In the genomic region with DNA sequence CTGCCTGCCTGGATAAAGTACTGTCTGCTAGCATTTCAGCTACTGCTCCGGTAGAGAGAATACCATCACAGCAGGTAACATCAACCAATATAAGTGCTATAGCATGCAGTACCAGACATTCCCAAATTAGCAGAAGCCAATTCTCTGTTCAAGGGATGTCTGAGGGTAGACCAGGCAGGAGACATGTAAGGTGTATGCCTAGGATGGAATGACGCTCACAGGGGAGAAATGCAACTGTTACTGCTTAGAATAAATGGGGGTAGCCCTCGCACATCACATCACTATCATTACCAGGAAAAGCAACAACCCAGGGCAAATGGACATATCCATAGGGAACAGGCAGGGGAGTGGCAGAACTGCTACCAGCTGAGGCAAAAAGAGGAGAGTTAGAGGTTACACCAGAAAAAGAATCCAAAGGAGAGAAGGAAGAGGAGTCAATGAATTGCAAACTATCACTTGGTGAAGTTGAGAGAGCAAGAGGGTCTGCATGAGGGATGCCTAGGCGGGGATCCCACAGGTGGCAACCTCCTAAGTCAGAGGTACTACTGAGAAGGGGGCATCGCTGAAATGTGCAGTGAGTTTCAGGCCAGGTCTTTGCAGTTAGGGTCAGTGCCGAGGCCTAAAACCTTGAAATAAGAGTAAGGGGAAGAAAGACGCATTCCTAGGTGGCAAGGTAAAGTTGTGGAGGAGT, we compare ENCODE assay signal across 9 cellular contexts. TPM values are rescaled to one million over a fixed set of nuclear protein-coding genes. Genes with fewer than 3 reads are reported as not detected.
A peak's percentile ranks its signal among the peaks of the same experiment; 100 is the strongest.
DNase-seq lines count a peak whose midpoint lies in the region; ATAC-seq and TF ChIP-seq lines count a peak whose summit lies in the region.
"Had no signal": no experiment of that assay in that cellular context is flagged by ENCODE, and none has a peak within 500 bp of the region (broad histone marks: within the 10 kb centered on the region; RNA-seq: fewer than 3 reads in every experiment).

No MANE protein-coding gene starts in this region.

- H3K4me3 ChIP-seq in A673 (ENCODE audit: low read depth, low read length, poor library complexity, severe bottlenecking) (peak overlapping the region; percentile 96), HUES64 (ENCODE audit: low read length) (peak overlapping the region; percentile 96), mammary epithelial cell (replicated peaks in 1 of 3; ENCODE audit: insufficient read depth in 1 of 3, low read depth in 2 of 3, low read length in 3 of 3) (peak overlapping the region; percentile 54 to 74 (median 68)), mucosa of stomach (ENCODE audit: low read length) (peak overlapping the region; percentile 10)

- H3K9me3 ChIP-seq in A673 (ENCODE audit: low read depth, low read length, poor library complexity, severe bottlenecking) (no peaks in the 10 kb centered on the region), HUES64 (ENCODE audit: insufficient read depth, low read depth, low read length) (no peaks in the 10 kb centered on the region), mammary epithelial cell (replicated peaks; ENCODE audit: insufficient read depth, low read length) (no peaks in the 10 kb centered on the region), mucosa of stomach (ENCODE audit: control insufficient read depth, low read length) (no peaks in the 10 kb centered on the region)

- dilution Hi-C loops in mammary epithelial cell (cut with HindIII; ENCODE audit: low sequenced_read_pairs): no loop called here

- H3K36me3 ChIP-seq in A673 (ENCODE audit: insufficient read depth, low read length, poor library complexity, severe bottlenecking) (peaks cover 37% of the 10 kb centered on the region), HUES64 (ENCODE audit: insufficient read depth, low read length) (peaks cover 38% of the 10 kb centered on the region), mammary epithelial cell (ENCODE audit: insufficient read depth, low read length) (peaks cover 19% of the 10 kb centered on the region), mucosa of stomach (ENCODE audit: control insufficient read depth, insufficient read depth, low read length) (peaks cover 11% of the 10 kb centered on the region)

- H3K79me2 ChIP-seq in mammary epithelial cell (ENCODE audit: insufficient read depth, low read length): peaks cover 36% of the 10 kb centered on the region

- TF ChIP-seq CTCF in A673 (conservative IDR thresholded peaks at IDR 0.05; ENCODE audit: low read depth, low read length) (no peak), mammary epithelial cell (conservative IDR thresholded peaks at IDR 0.05 in 1 of 2, IDR thresholded peaks at IDR 0.05 in 1 of 2; ENCODE audit: extremely low read depth in 1 of 2, insufficient read depth in 1 of 2, low read depth in 1 of 2, low read length in 2 of 2) (no peak)

- H3K27me3 ChIP-seq in A673 (replicated peaks; ENCODE audit: insufficient read depth, low read depth, low read length, poor library complexity): no peaks in the 10 kb centered on the region
- H3K27me3 ChIP-seq in HUES64 (ENCODE audit: insufficient read depth, low read length): no peaks in the 10 kb centered on the region
- no peaks in the 10 kb centered on the region for H3K27me3 ChIP-seq in mammary epithelial cell (ENCODE audit: insufficient read depth, low read length)
- no peaks in the 10 kb centered on the region for H3K27me3 ChIP-seq in mucosa of stomach (ENCODE audit: control insufficient read depth, insufficient read depth, low read length)

- DNase-seq in A673 (ENCODE audit: low spot score) (no peak), mammary epithelial cell (peak; percentile 3), NCI-H2196 (lab: John Stamatoyannopoulos, UW; ENCODE audit: unreplicated experiment) (no peak), Kasumi-1 (lab: John Stamatoyannopoulos, UW) (no peak)

- ATAC-seq in GM21515 (IDR thresholded peaks at IDR 0.05; ENCODE audit: unreplicated experiment) (no peak), HG03097 (IDR thresholded peaks at IDR 0.05; ENCODE audit: low FRiP score, unreplicated experiment) (no peak)

- peak overlapping the region; percentile 97 for H3K4me2 ChIP-seq in mammary epithelial cell (ENCODE audit: insufficient read depth, low read depth, low read length)

- H3K27ac ChIP-seq in A673 (ENCODE audit: low read depth, low read length, poor library complexity, severe bottlenecking) (peak overlapping the region; percentile 79), HUES64 (ENCODE audit: low read depth, low read length) (peak overlapping the region; percentile 72), mammary epithelial cell (ENCODE audit: insufficient read depth, low read depth, low read length) (peak overlapping the region; percentile 41)

- POLR2A ChIA-PET in A673 (lab: Charles Lee; ENCODE audit: low non-redundant PET): no interaction called here

- CTCF ChIA-PET in A673 (lab: Charles Lee) (interaction anchor here (0.9 kb wide), 1 partner anchor 77 kb away, joined by 15 read pairs; no protein-coding TSS in a partner anchor), mammary epithelial cell (lab: Charles Lee; ENCODE audit: low non-redundant PET) (no interaction called here)

- intact Hi-C loops in A673 (cut with micrococcal nuclease; ENCODE audit: unreplicated experiment) (loop anchor here (5.0 to 10.0 kb wide), 4 partner anchors 50 to 505 kb away; a partner anchor contains a TSS), mammary epithelial cell (cut with micrococcal nuclease) (loop anchor here (5.0 kb wide), 3 partner anchors 230 to 445 kb away; a partner anchor contains a TSS)

- H2AFZ ChIP-seq in mammary epithelial cell (ENCODE audit: low read depth, low read length): peak overlapping the region; percentile 2

- in situ Hi-C loops in mammary epithelial cell (cut with MboI; ENCODE audit: low sequenced_read_pairs in 2 of 2): loop anchor here in 1 of 2 donors (10.0 kb wide), 1 partner anchor 507 kb away; a partner anchor contains a TSS

- no peaks in the 10 kb centered on the region for H4K20me1 ChIP-seq in mammary epithelial cell (ENCODE audit: insufficient read depth, low read length)

- WGBS in HUES64: 17% methylated on average over 6 of the region's 7 CpGs
- 1% methylated on average over 7 of the region's 7 CpGs for WGBS in mammary epithelial cell (ENCODE audit: low coverage, missing lambda C conversion rate)

- BruUV-seq in A673 (replicated peaks; lab: Mats Ljungman, UMichigan) (no TSS peak), mammary epithelial cell (replicated peaks; lab: Mats Ljungman, UMichigan) (no TSS peak)

- H3K9ac ChIP-seq in HUES64 (ENCODE audit: low read depth, low read length) (peak overlapping the region; percentile 84), mammary epithelial cell (ENCODE audit: insufficient read depth, low read length) (peak overlapping the region; percentile 70), mucosa of stomach (ENCODE audit: low read length) (peak overlapping the region; percentile 84)

- H3K4me1 ChIP-seq in A673 (ENCODE audit: insufficient read depth, low read length, poor library complexity, severe bottlenecking) (peaks cover 18% of the 10 kb centered on the region), HUES64 (ENCODE audit: insufficient read depth, low read length) (peaks cover 16% of the 10 kb centered on the region), mammary epithelial cell (ENCODE audit: insufficient read depth, low read length) (peaks cover 30% of the 10 kb centered on the region), mucosa of stomach (ENCODE audit: control insufficient read depth, insufficient read depth, low read length) (peaks cover 20% of the 10 kb centered on the region)

RNA-seq across cellular contexts. Expression of a gene that starts 1.1 kb away (rescaled TPM):
- total RNA-seq in A673 (2021): 84.5 and 104 TPM in 2 replicates
- 50.7 TPM for polyA plus RNA-seq in HUES64 (2013, experiment 1 of 2)
- 60.2 TPM for polyA plus RNA-seq in HUES64 (2013, experiment 2 of 2)
- 10 to 100 TPM; 31.2 to 80.1 TPM for total RNA-seq in mammary epithelial cell
- 13.1 TPM for polyA plus RNA-seq in mammary epithelial cell
- 6.3 TPM for polyA minus RNA-seq in mammary epithelial cell

RNA-seq across cellular contexts. Expression of a gene that starts 10.2 kb away (rescaled TPM):
- total RNA-seq in A673 (2021): 3.2 and 3.5 TPM in 2 replicates
- polyA plus RNA-seq in HUES64 (2013, experiment 1 of 2): 1.5 TPM
- 1.8 TPM for polyA plus RNA-seq in HUES64 (2013, experiment 2 of 2)
- total RNA-seq in mammary epithelial cell: under 1 TPM; 0.17 to 0.19 TPM
- 0.17 TPM for polyA plus RNA-seq in mammary epithelial cell
- polyA minus RNA-seq in mammary epithelial cell: 1.7 TPM
- total RNA-seq: T-helper 1 cell treated with Interleukin-12 subunit alpha and Interleukin-12 subunit beta and Interleukin-4 antibody, amounts not matched to agents 30 ng/mL and 1 ng/mL, for 36 hours had no signal

RNA-seq across cellular contexts. Expression of a gene that starts 50.6 kb away (rescaled TPM):
- total RNA-seq in A673 (2021) (165 and 171 TPM in 2 replicates), mammary epithelial cell (100 to 1,000 TPM in 1 of 2 donors, 10 to 100 TPM in 1; 89.7 to 125 TPM)
- polyA plus RNA-seq in HUES64 (2013, experiment 1 of 2): 110 TPM
- 104 TPM for polyA plus RNA-seq in HUES64 (2013, experiment 2 of 2)
- polyA plus RNA-seq in mammary epithelial cell: 83.3 TPM
- 167 TPM for polyA minus RNA-seq in mammary epithelial cell

RNA-seq across cellular contexts. Expression of a gene that starts 55.2 kb away (rescaled TPM):
- total RNA-seq in A673 (2021): 0.04 TPM in 1 of 2 replicates, not detected in the other
- 0.20 TPM for polyA plus RNA-seq in HUES64 (2013, experiment 1 of 2)
- polyA plus RNA-seq in HUES64 (2013, experiment 2 of 2): 0.38 TPM
- under 1 TPM in 1 of 2 donors, not detected in 1; 0.33 TPM for total RNA-seq in mammary epithelial cell
- polyA plus RNA-seq in mammary epithelial cell: not detected
- not detected for polyA minus RNA-seq in mammary epithelial cell
- total RNA-seq: T-helper 1 cell treated with Interleukin-12 subunit alpha and Interleukin-12 subunit beta and Interleukin-4 antibody, amounts not matched to agents 30 ng/mL and 1 ng/mL, for 36 hours had no signal

RNA-seq across cellular contexts. Expression of a gene that starts 55.4 kb away (rescaled TPM):
- total RNA-seq in A673 (2021) (not detected in 2 replicates), mammary epithelial cell (under 1 TPM in 1 of 2 donors, not detected in 1; under 0.01 TPM)
- polyA plus RNA-seq in HUES64 (2013, experiment 1 of 2): not detected
- not detected for polyA plus RNA-seq in HUES64 (2013, experiment 2 of 2)
- polyA plus RNA-seq in mammary epithelial cell: not detected
- not detected for polyA minus RNA-seq in mammary epithelial cell
- total RNA-seq: T-helper 1 cell treated with Interleukin-12 subunit alpha and Interleukin-12 subunit beta and Interleukin-4 antibody, amounts not matched to agents 30 ng/mL and 1 ng/mL, for 36 hours had no signal

Comparison
In these comparisons a context has a peak if more than half of its experiments do, and no peak if none do; other contexts are left out.
1. H3K4me3 ChIP-seq: peak in every context shown above with its lines; median percentile 96 in A673; 96 in HUES64; 68 in mammary epithelial cell; 10 in mucosa of stomach.